In genomic region chr14:22561366-22561660, GRCh38 we compare ENCODE assay signal across 11 cellular contexts. TPM values are rescaled to one million over a fixed set of nuclear protein-coding genes. Genes with fewer than 3 reads are reported as not detected.
DNase-seq lines count a peak whose midpoint lies in the region; ATAC-seq and TF ChIP-seq lines count a peak whose summit lies in the region.
"Had no signal": no experiment of that assay in that cellular context is flagged by ENCODE, and none has a peak within 500 bp of the region (broad histone marks: within the 10 kb centered on the region; RNA-seq: fewer than 3 reads in every experiment).

No MANE protein-coding gene starts in this region.

- H3K4me1 ChIP-seq in DND-41 (ENCODE audit: insufficient read depth, low read length): peaks cover 48% of the 10 kb centered on the region
- peaks cover 92% of the 10 kb centered on the region for H3K4me1 ChIP-seq in OCI-LY7 (ENCODE audit: insufficient read depth, low read length, poor library complexity, severe bottlenecking)

- H3K4me3 Mint-ChIP-seq in effector memory CD8-positive, alpha-beta T cell: peak overlapping the region; percentile 73 to 86
- H3K4me3 Mint-ChIP-seq: dendritic cell treated with granulocyte-macrophage colony-stimulating factor and Interleukin-4, amounts not matched to agents 40 ng/mL and 50 ng/mL, for 4 days had no signal

- peaks cover 55% of the 10 kb centered on the region for H3K36me3 Mint-ChIP-seq in effector memory CD8-positive, alpha-beta T cell (ENCODE audit: insufficient read depth)

- peaks cover 85 to 93% of the 10 kb centered on the region in 2 donors for H3K4me1 Mint-ChIP-seq in effector memory CD8-positive, alpha-beta T cell (ENCODE audit: low read depth in 2 of 2)

- H3K4me2 ChIP-seq in DND-41 (ENCODE audit: insufficient read depth, low read length) (peak overlapping the region; percentile 37), OCI-LY7 (ENCODE audit: low read length) (peak overlapping the region; percentile 61)

- H3K9me3 ChIP-seq in DND-41 (ENCODE audit: insufficient read depth, low read length, severe bottlenecking) (no peaks in the 10 kb centered on the region), OCI-LY7 (ENCODE audit: low read length) (no peaks in the 10 kb centered on the region)
- H3K9me3 ChIP-seq: gastrocnemius medialis had no signal

- H4K20me1 ChIP-seq in DND-41 (ENCODE audit: insufficient read depth, low read length) (peaks cover 74% of the 10 kb centered on the region), OCI-LY7 (ENCODE audit: insufficient read depth, low read length) (no peaks in the 10 kb centered on the region)

- H3K27me3 ChIP-seq in DND-41 (ENCODE audit: insufficient read depth, low read length, poor library complexity): peaks cover 19% of the 10 kb centered on the region
- H3K27me3 ChIP-seq: gastrocnemius medialis had no signal

- TF ChIP-seq CTCF in DND-41 (IDR thresholded peaks at IDR 0.05; ENCODE audit: borderline replicate concordance, extremely low read depth, low read length, poor library complexity, severe bottlenecking) (no peak), OCI-LY7 (conservative IDR thresholded peaks at IDR 0.05; ENCODE audit: low read length) (no peak)

- H3K27ac ChIP-seq in DND-41 (ENCODE audit: low read length) (peak overlapping the region; percentile 47), OCI-LY7 (ENCODE audit: low read depth, low read length, poor library complexity, severe bottlenecking) (peak overlapping the region; percentile 83), skin epidermis (peak overlapping the region in 13 of 21 experiments; percentile 21 to 98 (median 70))
- H3K27ac ChIP-seq: gastrocnemius medialis had no signal

- H3K9me3 Mint-ChIP-seq in effector memory CD8-positive, alpha-beta T cell: no peaks in the 10 kb centered on the region
- H3K9me3 Mint-ChIP-seq: dendritic cell treated with granulocyte-macrophage colony-stimulating factor and Interleukin-4, amounts not matched to agents 40 ng/mL and 50 ng/mL, for 4 days had no signal

- POLR2A ChIA-PET in OCI-LY7 (lab: Charles Lee): interaction anchor here (0.6 to 2.6 kb wide), 13 partner anchors 9 to 414 kb away, joined by 3 to 21 read pairs (median 3); no protein-coding TSS in a partner anchor

- H3K9me2 ChIP-seq in OCI-LY7 (ENCODE audit: insufficient read depth, low read length): no peaks in the 10 kb centered on the region

- H3K36me3 ChIP-seq in DND-41 (ENCODE audit: insufficient read depth, low read length) (peaks cover 27% of the 10 kb centered on the region), OCI-LY7 (ENCODE audit: insufficient read depth, low read length) (peaks cover 28% of the 10 kb centered on the region)
- H3K36me3 ChIP-seq: gastrocnemius medialis had no signal

- intact Hi-C loops in OCI-LY7 (cut with micrococcal nuclease; ENCODE audit: unreplicated experiment): no loop called here

- H3K9ac ChIP-seq in DND-41 (ENCODE audit: low read depth, low read length): no peak overlapping the region; the same call in 1 of the 2 replicates

- peaks cover 0 to 4% of the 10 kb centered on the region in 2 donors for H3K27me3 Mint-ChIP-seq in effector memory CD8-positive, alpha-beta T cell

- no TSS peak for BruUV-seq in OCI-LY7 (replicated peaks; lab: Mats Ljungman, UMichigan)

- no peak for ATAC-seq in DND-41 (ENCODE audit: insufficient read depth, low read depth)
- no peak for ATAC-seq in effector memory CD8-positive, alpha-beta T cell (replicated peaks)
- no peak for ATAC-seq in HG03460 (IDR thresholded peaks at IDR 0.05; ENCODE audit: unreplicated experiment)
- ATAC-seq in GM21528 (IDR thresholded peaks at IDR 0.05; ENCODE audit: low FRiP score, unreplicated experiment): no peak
- ATAC-seq: gastrocnemius medialis had no signal

- no peaks in the 10 kb centered on the region for H3K79me2 ChIP-seq in DND-41 (ENCODE audit: insufficient read depth, low read length)
- H3K79me2 ChIP-seq in OCI-LY7 (ENCODE audit: insufficient read depth, low read depth, low read length): peaks cover 17% of the 10 kb centered on the region; the same call in 1 of the 2 replicates

- CTCF ChIA-PET in OCI-LY7 (lab: Charles Lee; ENCODE audit: unreplicated experiment): interaction anchor here (0.7 to 2.5 kb wide), 3 partner anchors 9 to 85 kb away, joined by 3 to 9 read pairs (median 3); no protein-coding TSS in a partner anchor

- DNase-seq in DND-41: no peak
- no peak for DNase-seq in OCI-LY7 (ENCODE audit: low spot score)
- DNase-seq in effector memory CD8-positive, alpha-beta T cell: no peak
- no peak for DNase-seq in NCI-H226
- no peak for DNase-seq in NCI-H1436 treated with DMSO at 0.1 percent for 48 hours (lab: John Stamatoyannopoulos, UW)
- DNase-seq: gastrocnemius medialis, NCI-H187 had no signal

- H3K27ac Mint-ChIP-seq in effector memory CD8-positive, alpha-beta T cell: peak overlapping the region; percentile 97 to 99
- H3K27ac Mint-ChIP-seq: dendritic cell treated with granulocyte-macrophage colony-stimulating factor and Interleukin-4, amounts not matched to agents 40 ng/mL and 50 ng/mL, for 4 days had no signal

- no peak overlapping the region for H3K4me3 ChIP-seq in DND-41 (ENCODE audit: low read depth in 1 of 2, low read length in 2 of 2)
- H3K4me3 ChIP-seq in OCI-LY7 (ENCODE audit: low read depth, low read length, poor library complexity, severe bottlenecking): no peak overlapping the region
- no peak overlapping the region for H3K4me3 ChIP-seq in skin epidermis
- H3K4me3 ChIP-seq: gastrocnemius medialis had no signal

- H2AFZ ChIP-seq in DND-41 (ENCODE audit: low read depth, low read length): no peak overlapping the region
- H2AFZ ChIP-seq in OCI-LY7 (ENCODE audit: low read length): peak overlapping the region; percentile 43; the same call in 1 of the 2 replicates

RNA-seq across cellular contexts. Expression of gene DAD1, which starts 27.7 kb away (rescaled TPM):
- total RNA-seq in OCI-LY7 (2014; rRNA removed; shearing (Covaris generic)): 88.6 and 154 TPM in 2 replicates
- total RNA-seq in OCI-LY7 (2022): 115 and 117 TPM in 2 replicates

RNA-seq across cellular contexts. Expression of gene ABHD4, which starts 36.8 kb away (rescaled TPM):
- total RNA-seq in OCI-LY7 (2014; rRNA removed; shearing (Covaris generic)): 5.6 and 6.6 TPM in 2 replicates
- 15.1 and 15.6 TPM in 2 replicates for total RNA-seq in OCI-LY7 (2022)
